19 cellular contexts compared by ENCODE assay signal in genomic region chr7:126302639-126303038, GRCh38.
DNase-seq lines count a peak whose midpoint lies in the region; ATAC-seq and TF ChIP-seq lines count a peak whose summit lies in the region.
"Had no signal": no experiment of that assay in that cellular context is flagged by ENCODE, and none has a peak within 500 bp of the region (broad histone marks: within the 10 kb centered on the region; RNA-seq: fewer than 3 reads in every experiment).

No MANE protein-coding gene starts in this region.

- TF ChIP-seq CTCF in epithelial cell of esophagus (IDR thresholded peaks at IDR 0.05; ENCODE audit: insufficient read depth, low read depth, low read length, missing control alignments) = no peak

- DNase-seq in AML-193 (lab: John Stamatoyannopoulos, UW) (peak; percentile 14 to 23), NCI-H526 treated with DMSO at 0.1 percent for 48 hours (lab: John Stamatoyannopoulos, UW) (peak; percentile 58), epithelial cell of esophagus (ENCODE audit: low read depth) (peak; percentile 2), NCI-H2227 (lab: John Stamatoyannopoulos, UW; ENCODE audit: unreplicated experiment) (no peak), hypothalamus (lab: John Stamatoyannopoulos, UW) (no peak)
- DNase-seq: activated CD4-positive, alpha-beta T cell treated with anti-CD3 and anti-CD28 coated beads, Interleukin-2, amount 50 U/mL, for 48 hours; activated naive CD4-positive, alpha-beta T cell treated with anti-CD3 and anti-CD28 coated beads, Interleukin-2, amount 10 ng/mL, durations not matched to agents 7 days and 5 days; activated T-cell treated with anti-CD3 and anti-CD28 coated beads, Interleukin-2, amount 50 U/mL, for 24 hours; effector memory CD4-positive, alpha-beta T cell; heart left ventricle; MV-4-11; naive B cell; stimulated activated CD4-positive, alpha-beta T cell treated with anti-CD3 and anti-CD28 coated beads, Interleukin-4, amount 100 ng/mL, for 24 hours; uterus had no signal

- no peak overlapping the region for H3K4me3 ChIP-seq in epithelial cell of esophagus (ENCODE audit: low read length)
- H3K4me3 ChIP-seq: BLaER1 treated with 17β-estradiol and CSF1 and Interleukin-3, amounts not matched to agents 10 nM and 100 nM; heart left ventricle; lung; smooth muscle cell; uterus had no signal

- peak; percentile 44 for ATAC-seq in GM18867 (IDR thresholded peaks at IDR 0.05; ENCODE audit: unreplicated experiment)
- no peak for ATAC-seq in GM18870 (IDR thresholded peaks at IDR 0.05; ENCODE audit: unreplicated experiment)
- ATAC-seq: heart left ventricle had no signal

Comparison
In these comparisons a context has a peak if more than half of its experiments do, and no peak if none do; other contexts are left out.
1. DNase-seq: peak in AML-193 (2 of 2), NCI-H526 treated with DMSO at 0.1 percent for 48 hours (single experiment) and epithelial cell of esophagus (single experiment); none in NCI-H2227 (single experiment) and hypothalamus (0 of 51).